In genomic region chr7:138875794-138876193, GRCh38 we compare ENCODE assay signal across 9 cellular contexts.
DNase-seq lines count a peak whose midpoint lies in the region; ATAC-seq, FAIRE-seq and TF ChIP-seq lines count a peak whose summit lies in the region.
"Had no signal": no experiment of that assay in that cellular context is flagged by ENCODE, and none has a peak within 500 bp of the region (broad histone marks: within the 10 kb centered on the region; RNA-seq: fewer than 3 reads in every experiment).

No MANE protein-coding gene starts in this region.

- 92 to 94% methylated on average over 9 of the region's 9 CpGs for WGBS in pancreas, 2 donors

- no peak for FAIRE-seq in pancreas (lab: Jason Lieb, UNC)

- H3K27me3 ChIP-seq in pancreas: no peaks in the 10 kb centered on the region

- no peaks in the 10 kb centered on the region for H3K9me3 ChIP-seq in pancreas

- ATAC-seq in HG02623 (IDR thresholded peaks at IDR 0.05; ENCODE audit: unreplicated experiment) (no peak), HG02852 (IDR thresholded peaks at IDR 0.05; ENCODE audit: unreplicated experiment) (no peak), pancreas (no peak)

- no peak overlapping the region for H3K27ac ChIP-seq in pancreas

- H3K36me3 ChIP-seq in pancreas: peaks cover 0 to 18% (median 6%) of the 10 kb centered on the region in 3 donors

- intact Hi-C loops in pancreas (cut with DNase I): no loop called here

- H3K4me3 ChIP-seq in pancreas: no peak overlapping the region

- TF ChIP-seq CTCF in pancreas (IDR thresholded peaks at IDR 0.05): no peak

- H3K4me1 ChIP-seq in pancreas: no peaks in the 10 kb centered on the region

- peak; percentile 59 for DNase-seq in HS-5 (ENCODE audit: low read depth)
- DNase-seq in activated CD4-positive, alpha-beta T cell treated with anti-CD3 and anti-CD28 coated beads, Interleukin-2, amount 50 U/mL, for 48 hours: peak; percentile 46 to 60
- peak; percentile 41 for DNase-seq in effector CD4-positive, alpha-beta T cell
- DNase-seq in stimulated activated CD8-positive, alpha-beta memory T cell treated with anti-CD3 and anti-CD28 coated beads, Interleukin-12 subunit alpha, Interleukin-12 subunit beta, amount 100 ng/mL, for 24 hours (ENCODE audit: extremely low read depth): peak; percentile 31
- DNase-seq in NCI-H1092 treated with DMSO at 0.1 percent for 48 hours (lab: John Stamatoyannopoulos, UW): no peak
- no peak for DNase-seq in pancreas
- DNase-seq: aorta had no signal

Comparison
In these comparisons a context has a peak if more than half of its experiments do, and no peak if none do; other contexts are left out.
1. DNase-seq: peak in HS-5 (single experiment), activated CD4-positive, alpha-beta T cell treated with anti-CD3 and anti-CD28 coated beads, Interleukin-2, amount 50 U/mL, for 48 hours (2 of 2), effector CD4-positive, alpha-beta T cell (single experiment) and stimulated activated CD8-positive, alpha-beta memory T cell treated with anti-CD3 and anti-CD28 coated beads, Interleukin-12 subunit alpha, Interleukin-12 subunit beta, amount 100 ng/mL, for 24 hours (single experiment); none in NCI-H1092 treated with DMSO at 0.1 percent for 48 hours (single experiment) and pancreas (0 of 6).